1 cellular context compared by ENCODE assay signal in the genomic region with DNA sequence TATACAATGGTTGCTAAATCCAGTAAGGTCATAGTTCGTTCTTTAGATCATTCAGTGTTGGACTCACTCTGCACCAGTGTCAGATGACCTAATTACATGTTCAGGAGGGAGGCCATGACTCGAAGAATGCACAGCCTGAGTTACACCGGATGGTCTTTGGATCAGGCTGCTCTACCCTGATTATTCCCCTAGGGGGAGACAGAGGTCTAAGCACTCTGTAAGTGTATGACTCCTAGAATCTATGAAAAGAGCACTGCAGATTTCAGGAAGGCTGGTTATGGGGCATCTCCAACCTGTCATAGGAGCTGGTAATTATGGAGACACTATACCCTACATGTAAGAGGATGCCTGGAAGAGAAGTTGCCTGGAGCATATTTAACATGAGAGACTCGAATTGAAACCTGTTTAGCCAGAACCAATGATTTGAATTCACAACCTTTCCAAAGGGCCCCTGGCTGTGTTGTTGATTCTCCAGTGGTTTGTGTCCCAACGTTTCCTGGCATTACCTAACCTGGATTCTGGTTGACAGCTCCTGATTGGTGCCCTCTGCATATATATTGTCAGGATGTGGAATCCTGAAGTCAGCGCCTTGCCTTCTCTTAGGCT.
TF ChIP-seq lines count a peak whose summit lies in the region.

A gene with protein sequence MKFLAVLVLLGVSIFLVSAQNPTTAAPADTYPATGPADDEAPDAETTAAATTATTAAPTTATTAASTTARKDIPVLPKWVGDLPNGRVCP (plus strand): TSS at position 584 of the 606 bp plus-strand sequence. CDS start 67 bp downstream, outside the sequence.

TF ChIP-seq in GM23338, 12 proteins besides CTCF, POLR2A, EP300 and RAD21 (continued from another document):
- TF ChIP-seq ZNF114 (CRISPR knock-in tag; IDR thresholded peaks at IDR 0.05), result no peak
- no peak for TF ChIP-seq EZH2phosphoT487 (IDR thresholded peaks at IDR 0.05; ENCODE audit: unreplicated experiment)
- TF ChIP-seq, protein P1, sequence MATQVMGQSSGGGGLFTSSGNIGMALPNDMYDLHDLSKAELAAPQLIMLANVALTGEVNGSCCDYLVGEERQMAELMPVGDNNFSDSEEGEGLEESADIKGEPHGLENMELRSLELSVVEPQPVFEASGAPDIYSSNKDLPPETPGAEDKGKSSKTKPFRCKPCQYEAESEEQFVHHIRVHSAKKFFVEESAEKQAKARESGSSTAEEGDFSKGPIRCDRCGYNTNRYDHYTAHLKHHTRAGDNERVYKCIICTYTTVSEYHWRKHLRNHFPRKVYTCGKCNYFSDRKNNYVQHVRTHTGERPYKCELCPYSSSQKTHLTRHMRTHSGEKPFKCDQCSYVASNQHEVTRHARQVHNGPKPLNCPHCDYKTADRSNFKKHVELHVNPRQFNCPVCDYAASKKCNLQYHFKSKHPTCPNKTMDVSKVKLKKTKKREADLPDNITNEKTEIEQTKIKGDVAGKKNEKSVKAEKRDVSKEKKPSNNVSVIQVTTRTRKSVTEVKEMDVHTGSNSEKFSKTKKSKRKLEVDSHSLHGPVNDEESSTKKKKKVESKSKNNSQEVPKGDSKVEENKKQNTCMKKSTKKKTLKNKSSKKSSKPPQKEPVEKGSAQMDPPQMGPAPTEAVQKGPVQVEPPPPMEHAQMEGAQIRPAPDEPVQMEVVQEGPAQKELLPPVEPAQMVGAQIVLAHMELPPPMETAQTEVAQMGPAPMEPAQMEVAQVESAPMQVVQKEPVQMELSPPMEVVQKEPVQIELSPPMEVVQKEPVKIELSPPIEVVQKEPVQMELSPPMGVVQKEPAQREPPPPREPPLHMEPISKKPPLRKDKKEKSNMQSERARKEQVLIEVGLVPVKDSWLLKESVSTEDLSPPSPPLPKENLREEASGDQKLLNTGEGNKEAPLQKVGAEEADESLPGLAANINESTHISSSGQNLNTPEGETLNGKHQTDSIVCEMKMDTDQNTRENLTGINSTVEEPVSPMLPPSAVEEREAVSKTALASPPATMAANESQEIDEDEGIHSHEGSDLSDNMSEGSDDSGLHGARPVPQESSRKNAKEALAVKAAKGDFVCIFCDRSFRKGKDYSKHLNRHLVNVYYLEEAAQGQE (IDR thresholded peaks at IDR 0.05; ENCODE audit: unreplicated experiment), result no peak
- no peak for TF ChIP-seq CREB1 (CRISPR knock-in tag; IDR thresholded peaks at IDR 0.05; ENCODE audit: low read depth)
- TF ChIP-seq JUNB (IDR thresholded peaks at IDR 0.05; ENCODE audit: unreplicated experiment), result no peak
- TF ChIP-seq, protein P2, sequence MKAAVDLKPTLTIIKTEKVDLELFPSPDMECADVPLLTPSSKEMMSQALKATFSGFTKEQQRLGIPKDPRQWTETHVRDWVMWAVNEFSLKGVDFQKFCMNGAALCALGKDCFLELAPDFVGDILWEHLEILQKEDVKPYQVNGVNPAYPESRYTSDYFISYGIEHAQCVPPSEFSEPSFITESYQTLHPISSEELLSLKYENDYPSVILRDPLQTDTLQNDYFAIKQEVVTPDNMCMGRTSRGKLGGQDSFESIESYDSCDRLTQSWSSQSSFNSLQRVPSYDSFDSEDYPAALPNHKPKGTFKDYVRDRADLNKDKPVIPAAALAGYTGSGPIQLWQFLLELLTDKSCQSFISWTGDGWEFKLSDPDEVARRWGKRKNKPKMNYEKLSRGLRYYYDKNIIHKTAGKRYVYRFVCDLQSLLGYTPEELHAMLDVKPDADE (IDR thresholded peaks at IDR 0.05), result no peak
- no peak for TF ChIP-seq POLR2AphosphoS5 (IDR thresholded peaks at IDR 0.05; ENCODE audit: low read depth)
- TF ChIP-seq EZH2 (IDR thresholded peaks at IDR 0.05; ENCODE audit: low read depth, unreplicated experiment), result no peak
- no peak for TF ChIP-seq STAT1 (IDR thresholded peaks at IDR 0.05; ENCODE audit: unreplicated experiment)
- no peak for TF ChIP-seq NANOG (IDR thresholded peaks at IDR 0.05; ENCODE audit: borderline replicate concordance)
